9 cellular contexts compared by ENCODE assay signal in genomic region chr12:23245186-23245585, GRCh38.
"Had no signal": no experiment of that assay in that cellular context is flagged by ENCODE, and none has a peak within 500 bp of the region (broad histone marks: within the 10 kb centered on the region; RNA-seq: fewer than 3 reads in every experiment).

No MANE protein-coding gene starts in this region.

- H3K27ac Mint-ChIP-seq: GM23338, IgD-negative memory B cell had no signal

- ATAC-seq: GM23338, HepG2 had no signal

- H3K4me3 ChIP-seq: GM23338 had no signal

- H3K9me3 Mint-ChIP-seq: GM23338 had no signal

- H3K4me3 Mint-ChIP-seq: GM23338, H9, IgD-negative memory B cell had no signal

- H3K27ac ChIP-seq: HL-60 had no signal

- FAIRE-seq: H1, H54, HepG2 had no signal

- H3K4me1 Mint-ChIP-seq: GM23338, IgD-negative memory B cell had no signal

- H3K4me2 ChIP-seq: GM23338 had no signal

- DNase-seq: H9, HCEC 1CT, KBM-7 had no signal

- H3K36me3 Mint-ChIP-seq: IgD-negative memory B cell had no signal
